9 cellular contexts compared by ENCODE assay signal in the genomic region with DNA sequence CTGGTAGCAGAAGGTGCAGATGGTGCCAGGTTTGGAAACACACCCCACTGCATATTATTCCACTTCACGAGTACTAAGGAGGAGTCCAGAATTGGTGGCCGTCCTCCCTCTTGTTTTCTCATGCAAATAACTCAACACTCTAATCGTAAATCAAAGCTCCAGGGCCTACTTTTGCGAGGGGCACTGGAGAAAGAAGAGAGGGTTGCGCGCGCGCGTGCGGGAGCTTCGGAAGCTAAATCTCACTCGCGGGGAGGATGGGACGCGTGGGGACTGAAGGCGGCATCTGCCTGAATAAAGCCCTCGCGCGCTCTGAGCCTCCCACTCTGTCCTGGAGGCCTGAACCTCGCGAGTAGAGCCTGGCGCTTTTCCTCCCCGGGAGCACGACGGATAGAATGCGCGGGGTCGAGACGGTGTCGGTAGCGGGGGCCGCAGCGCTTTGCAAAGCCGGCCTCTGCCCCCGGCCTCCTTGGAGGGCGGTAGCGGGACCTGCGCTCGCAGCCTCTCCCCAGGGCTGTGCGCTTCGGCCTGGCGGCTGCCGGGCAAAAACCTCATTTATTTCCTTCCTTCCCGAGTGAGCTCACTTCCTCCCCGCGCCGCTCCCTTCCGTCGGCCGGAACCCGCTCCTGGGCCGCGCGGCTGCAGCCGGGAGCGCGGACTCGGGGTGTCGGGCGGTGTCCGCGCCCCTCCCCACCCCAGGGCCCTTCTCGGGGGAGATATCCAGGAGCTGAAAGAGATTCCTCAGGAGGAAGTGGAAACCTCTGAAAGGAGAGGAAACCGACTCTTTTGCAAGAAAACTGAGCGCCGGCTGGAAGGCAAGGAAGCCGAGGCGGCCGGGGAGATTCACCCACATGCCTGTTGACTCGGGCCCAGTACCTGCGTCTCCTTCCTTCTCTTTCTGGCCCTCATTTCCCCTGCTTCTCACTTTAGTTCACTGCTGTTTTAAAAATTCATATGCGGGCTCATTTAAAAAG. TPM values are rescaled to one million over a fixed set of nuclear protein-coding genes. Genes with fewer than 3 reads are reported as not detected.
DNase-seq lines count a peak whose midpoint lies in the region; ATAC-seq and TF ChIP-seq lines count a peak whose summit lies in the region.
"Had no signal": no experiment of that assay in that cellular context is flagged by ENCODE, and none has a peak within 500 bp of the region (broad histone marks: within the 10 kb centered on the region; RNA-seq: fewer than 3 reads in every experiment).

No MANE protein-coding gene starts in this region.

- peaks cover 48% of the 10 kb centered on the region for H3K4me1 Mint-ChIP-seq in CD14-positive monocyte
- peaks cover 24% of the 10 kb centered on the region for H3K4me1 Mint-ChIP-seq in activated CD4-positive, alpha-beta memory T cell treated with anti-CD3 and anti-CD28 coated beads for 36 hours (ENCODE audit: low read depth)

- H3K36me3 Mint-ChIP-seq in CD14-positive monocyte = peaks cover 21 to 22% of the 10 kb centered on the region in 2 donors
- H3K36me3 Mint-ChIP-seq in activated CD4-positive, alpha-beta memory T cell treated with anti-CD3 and anti-CD28 coated beads for 36 hours = peaks cover 6% of the 10 kb centered on the region

- no peaks in the 10 kb centered on the region for H3K9me3 ChIP-seq in gastrocnemius medialis

- no peaks in the 10 kb centered on the region for H3K36me3 ChIP-seq in gastrocnemius medialis

- CTCF ChIA-PET in activated CD4-positive, alpha-beta memory T cell treated with anti-CD3 and anti-CD28 coated beads for 36 hours (lab: Charles Lee) = interaction anchor here (0.9 kb wide), 1 partner anchor 87 kb away, joined by 4 read pairs; no protein-coding TSS in a partner anchor

- ATAC-seq in GM19463 (IDR thresholded peaks at IDR 0.05; ENCODE audit: unreplicated experiment) (peak; percentile 27), left cardiac atrium (peak; percentile 62 to 80), gastrocnemius medialis (peak in 1 of 2 donors; percentile 60)

- no peaks in the 10 kb centered on the region for H3K4me1 ChIP-seq in gastrocnemius medialis

- in situ Hi-C loops in gastrocnemius medialis (cut with MboI; ENCODE audit: low sequenced_read_pairs in 4 of 4) = loop anchor here in 2 of 4 donors (25.0 kb wide), 2 partner anchors 303 to 628 kb away; no protein-coding TSS in a partner anchor

- peak overlapping the region; percentile 79 to 94 for H3K4me3 Mint-ChIP-seq in CD14-positive monocyte
- peak overlapping the region; percentile 69 for H3K4me3 Mint-ChIP-seq in activated CD4-positive, alpha-beta memory T cell treated with anti-CD3 and anti-CD28 coated beads for 36 hours

- POLR2A ChIA-PET in activated CD4-positive, alpha-beta memory T cell treated with anti-CD3 and anti-CD28 coated beads for 36 hours (lab: Charles Lee) = interaction anchor here (0.6 kb wide), 1 partner anchor 11 kb away, joined by 3 read pairs; no protein-coding TSS in a partner anchor

- TF ChIP-seq CTCF in CD14-positive monocyte (IDR thresholded peaks at IDR 0.05) (no peak), gastrocnemius medialis (IDR thresholded peaks at IDR 0.05 in 4 of 5, conservative IDR thresholded peaks at IDR 0.05 in 1 of 5) (no peak)

- peaks cover 0 to 57% (median 35%) of the 10 kb centered on the region in 7 donors for H3K9me3 Mint-ChIP-seq in CD14-positive monocyte
- no peaks in the 10 kb centered on the region for H3K9me3 Mint-ChIP-seq in activated CD4-positive, alpha-beta memory T cell treated with anti-CD3 and anti-CD28 coated beads for 36 hours

- H3K27ac Mint-ChIP-seq in CD14-positive monocyte = no peak overlapping the region
- H3K27ac Mint-ChIP-seq in activated CD4-positive, alpha-beta memory T cell treated with anti-CD3 and anti-CD28 coated beads for 36 hours = no peak overlapping the region

- peaks cover 63 to 68% (median 67%) of the 10 kb centered on the region in 3 donors for H3K27me3 ChIP-seq in gastrocnemius medialis

- peak overlapping the region; percentile 23 to 54 (median 46) for H3K4me3 ChIP-seq in gastrocnemius medialis

- H3K27ac ChIP-seq in gastrocnemius medialis = peak overlapping the region in 2 of 4 donors; percentile 5 to 54

- no peak for DNase-seq in CD14-positive monocyte (ENCODE audit: low spot score)
- no peak for DNase-seq in activated CD4-positive, alpha-beta memory T cell treated with anti-CD3 and anti-CD28 coated beads for 36 hours
- DNase-seq in left cardiac atrium = peak; percentile 80
- no peak for DNase-seq in gastrocnemius medialis
- DNase-seq in NCI-H2029 (lab: John Stamatoyannopoulos, UW) = no peak
- no peak for DNase-seq in activated CD4-positive, alpha-beta T cell treated with anti-CD3 and anti-CD28 coated beads, Interleukin-2, amount 50 U/mL, for 4 hours
- no peak for DNase-seq in dedifferentiated amniotic fluid mesenchymal stem cell (ENCODE audit: extremely low spot score)

- TF ChIP-seq POLR2A in gastrocnemius medialis (IDR thresholded peaks at IDR 0.05) = no peak

- intact Hi-C loops in CD14-positive monocyte (cut with micrococcal nuclease) (no loop called here), left cardiac atrium (cut with DNase I) (loop anchor here (5.0 to 10.0 kb wide), 7 partner anchors 195 to 648 kb away; no protein-coding TSS in a partner anchor), gastrocnemius medialis (cut with DNase I; ENCODE audit: low total_unique reads) (loop anchor here (5.0 kb wide), 1 partner anchor 648 kb away; no protein-coding TSS in a partner anchor)
- intact Hi-C loops in activated CD4-positive, alpha-beta memory T cell treated with anti-CD3 and anti-CD28 coated beads for 36 hours (cut with micrococcal nuclease) = loop anchor here (5.0 kb wide), 1 partner anchor 1123 kb away; no protein-coding TSS in a partner anchor

- peaks cover 95 to 99% (median 97%) of the 10 kb centered on the region in 3 donors for H3K27me3 Mint-ChIP-seq in CD14-positive monocyte (ENCODE audit: low read depth in 3 of 3)
- peaks cover 73% of the 10 kb centered on the region for H3K27me3 Mint-ChIP-seq in activated CD4-positive, alpha-beta memory T cell treated with anti-CD3 and anti-CD28 coated beads for 36 hours

RNA-seq across cellular contexts. Expression of gene HAND2, which starts 20.7 kb away (rescaled TPM):
- not detected for polyA plus RNA-seq in CD14-positive monocyte
- total RNA-seq in activated CD4-positive, alpha-beta memory T cell treated with anti-CD3 and anti-CD28 coated beads for 36 hours = not detected
- 10 to 100 TPM; 63.2 to 75.1 TPM for total RNA-seq in left cardiac atrium
- total RNA-seq in gastrocnemius medialis = 1 to 10 TPM in 1 of 4 donors, under 1 TPM in 3; 0.66 to 2.4 (median 0.89) TPM
- total RNA-seq: dermis microvascular lymphatic vessel endothelial cell had no signal

Comparison
In these comparisons a context has a peak if more than half of its experiments do, and no peak if none do; other contexts are left out.
1. RNA of gene HAND2, which starts 20.7 kb away (total RNA-seq): 63.2 to 75.1 TPM in left cardiac atrium; 0.66 to 2.4 TPM in gastrocnemius medialis and not detected in activated CD4-positive, alpha-beta memory T cell treated with anti-CD3 and anti-CD28 coated beads for 36 hours; every median in the first group is over 10 times any median in the second.
2. intact Hi-C loops: an anchor here in activated CD4-positive, alpha-beta memory T cell treated with anti-CD3 and anti-CD28 coated beads for 36 hours (5.0 kb wide), left cardiac atrium (5.0 to 10.0 kb wide) and gastrocnemius medialis (5.0 kb wide); none called in CD14-positive monocyte.